Comparison of ENCODE assay signal across 20 cellular contexts in genomic region chr4:2804449-2804972, GRCh38. TPM values are rescaled to one million over a fixed set of nuclear protein-coding genes. Genes with fewer than 3 reads are reported as not detected.
DNase-seq lines count a peak whose midpoint lies in the region; ATAC-seq and TF ChIP-seq lines count a peak whose summit lies in the region.
"Had no signal": no experiment of that assay in that cellular context is flagged by ENCODE, and none has a peak within 500 bp of the region (broad histone marks: within the 10 kb centered on the region; RNA-seq: fewer than 3 reads in every experiment).

No MANE protein-coding gene starts in this region.

- H4K20me1 ChIP-seq in mammary epithelial cell (ENCODE audit: insufficient read depth, low read length): no peaks in the 10 kb centered on the region
- peaks cover 5% of the 10 kb centered on the region for H4K20me1 ChIP-seq in osteoblast (ENCODE audit: insufficient read depth, low read length)

- H3K79me2 ChIP-seq in mammary epithelial cell (ENCODE audit: insufficient read depth, low read length) (no peaks in the 10 kb centered on the region), osteoblast (ENCODE audit: insufficient read depth, low read length) (peaks cover 69% of the 10 kb centered on the region)

- in situ Hi-C loops in mammary epithelial cell (cut with MboI; ENCODE audit: low sequenced_read_pairs in 2 of 2): no loop called here

- H3K36me3 Mint-ChIP-seq in MCF 10A (ENCODE audit: insufficient read depth, unreplicated experiment): no peaks in the 10 kb centered on the region
- no peaks in the 10 kb centered on the region for H3K36me3 Mint-ChIP-seq in activated T-cell treated with anti-CD3 and anti-CD28 coated beads, Interleukin-2, amount 50 U/mL, for 4 hours (ENCODE audit: insufficient read depth)
- H3K36me3 Mint-ChIP-seq: mesothelial cell of epicardium had no signal

- H3K4me3 ChIP-seq in mammary epithelial cell (replicated peaks in 1 of 3; ENCODE audit: insufficient read depth in 1 of 3, low read depth in 2 of 3, low read length in 3 of 3) (no peak overlapping the region), left ventricle myocardium inferior (no peak overlapping the region), osteoblast (ENCODE audit: insufficient read depth, low read length) (no peak overlapping the region), aorta (ENCODE audit: low read length in 2 of 2) (no peak overlapping the region)
- H3K4me3 ChIP-seq: GM12878, right lobe of liver, SJCRH30 had no signal

- H3K27ac Mint-ChIP-seq in MCF 10A (ENCODE audit: low read depth, unreplicated experiment): peak overlapping the region; percentile 42
- H3K27ac Mint-ChIP-seq: activated T-helper 17 cell treated with anti-CD3 and anti-CD28 coated beads, Interleukin-2, amount 50 U/mL, for 72 hours; HFFc6; mesothelial cell of epicardium had no signal

- no peak for ATAC-seq in aorta (ENCODE audit: low FRiP score)
- no peak for ATAC-seq in GM19351 (IDR thresholded peaks at IDR 0.05; ENCODE audit: unreplicated experiment)
- no peak for ATAC-seq in activated T-cell treated with anti-CD3 and anti-CD28 coated beads, Interleukin-2, amount 50 U/mL, for 4 hours
- ATAC-seq: activated T-helper 17 cell treated with anti-CD3 and anti-CD28 coated beads, Interleukin-2, amount 50 U/mL, for 72 hours; GM12878 had no signal

- H3K4me1 ChIP-seq in mammary epithelial cell (ENCODE audit: insufficient read depth, low read length) (peaks cover 16% of the 10 kb centered on the region), left ventricle myocardium inferior (peaks cover 94% of the 10 kb centered on the region), osteoblast (ENCODE audit: insufficient read depth, low read length) (peaks cover 21% of the 10 kb centered on the region), aorta (ENCODE audit: control insufficient read depth in 1 of 2, insufficient read depth in 2 of 2, low read length in 2 of 2) (no peaks in the 10 kb centered on the region)

- CTCF ChIA-PET in MCF 10A (lab: Yijun Ruan, JAX) (no interaction called here), mammary epithelial cell (lab: Charles Lee; ENCODE audit: low non-redundant PET) (no interaction called here)

- H3K9me3 ChIP-seq in mammary epithelial cell (replicated peaks; ENCODE audit: insufficient read depth, low read length) (no peaks in the 10 kb centered on the region), left ventricle myocardium inferior (replicated peaks) (no peaks in the 10 kb centered on the region), osteoblast (ENCODE audit: low read depth, low read length) (no peaks in the 10 kb centered on the region), aorta (ENCODE audit: control insufficient read depth, low read length) (no peaks in the 10 kb centered on the region)
- H3K9me3 ChIP-seq: right lobe of liver, SJCRH30 had no signal

- H3K4me2 ChIP-seq in mammary epithelial cell (ENCODE audit: insufficient read depth, low read depth, low read length) (no peak overlapping the region), osteoblast (ENCODE audit: insufficient read depth, low read length) (no peak overlapping the region)

- intact Hi-C loops in MCF 10A (cut with micrococcal nuclease) (no loop called here), mammary epithelial cell (cut with micrococcal nuclease) (no loop called here), left ventricle myocardium inferior (cut with micrococcal nuclease) (no loop called here), aorta (cut with DNase I) (no loop called here)

- H3K36me3 ChIP-seq in mammary epithelial cell (ENCODE audit: insufficient read depth, low read length) (no peaks in the 10 kb centered on the region), left ventricle myocardium inferior (no peaks in the 10 kb centered on the region), osteoblast (ENCODE audit: insufficient read depth, low read length) (no peaks in the 10 kb centered on the region), aorta (ENCODE audit: control insufficient read depth in 1 of 2, insufficient read depth in 2 of 2, low read length in 1 of 2) (no peaks in the 10 kb centered on the region)
- H3K36me3 ChIP-seq: right lobe of liver, SJCRH30 had no signal

- H2AFZ ChIP-seq in mammary epithelial cell (ENCODE audit: low read depth, low read length) (no peak overlapping the region), osteoblast (ENCODE audit: low read length) (no peak overlapping the region)

- WGBS in mammary epithelial cell (ENCODE audit: low coverage, missing lambda C conversion rate): 80% methylated on average over 8 of the region's 10 CpGs
- 94 to 95% methylated on average over 10 of the region's 10 CpGs for WGBS in aorta, 2 donors

- no peaks in the 10 kb centered on the region for H3K9me3 Mint-ChIP-seq in MCF 10A (ENCODE audit: unreplicated experiment)
- H3K9me3 Mint-ChIP-seq in activated T-cell treated with anti-CD3 and anti-CD28 coated beads, Interleukin-2, amount 50 U/mL, for 4 hours: no peaks in the 10 kb centered on the region
- H3K9me3 Mint-ChIP-seq: activated T-helper 17 cell treated with anti-CD3 and anti-CD28 coated beads, Interleukin-2, amount 50 U/mL, for 72 hours; central memory CD8-positive, alpha-beta T cell; HFFc6; mesothelial cell of epicardium had no signal

- no peak overlapping the region for H3K27ac ChIP-seq in mammary epithelial cell (ENCODE audit: insufficient read depth, low read depth, low read length)
- peak overlapping the region; percentile 89 for H3K27ac ChIP-seq in left ventricle myocardium inferior (replicated peaks)
- H3K27ac ChIP-seq in osteoblast (ENCODE audit: low read depth, low read length): no peak overlapping the region
- H3K27ac ChIP-seq in aorta (ENCODE audit: low read depth in 1 of 2, low read length in 2 of 2): no peak overlapping the region
- H3K27ac ChIP-seq: right lobe of liver, SJCRH30 had no signal

- H3K27me3 Mint-ChIP-seq in MCF 10A (ENCODE audit: insufficient read depth, unreplicated experiment): no peaks in the 10 kb centered on the region
- no peaks in the 10 kb centered on the region for H3K27me3 Mint-ChIP-seq in activated T-cell treated with anti-CD3 and anti-CD28 coated beads, Interleukin-2, amount 50 U/mL, for 4 hours (ENCODE audit: low read depth)
- H3K27me3 Mint-ChIP-seq: activated T-helper 17 cell treated with anti-CD3 and anti-CD28 coated beads, Interleukin-2, amount 50 U/mL, for 72 hours; central memory CD8-positive, alpha-beta T cell had no signal

- dilution Hi-C loops in mammary epithelial cell (cut with HindIII; ENCODE audit: low sequenced_read_pairs): no loop called here

- peaks cover 42% of the 10 kb centered on the region for H3K4me1 Mint-ChIP-seq in MCF 10A (ENCODE audit: insufficient read depth, unreplicated experiment)
- peaks cover 27% of the 10 kb centered on the region for H3K4me1 Mint-ChIP-seq in activated T-cell treated with anti-CD3 and anti-CD28 coated beads, Interleukin-2, amount 50 U/mL, for 4 hours (ENCODE audit: low read depth)

- DNase-seq in MCF 10A (ENCODE audit: unreplicated experiment) (no peak), mammary epithelial cell (no peak), left ventricle myocardium inferior (peak; percentile 13), osteoblast (ENCODE audit: insufficient read length, low spot score, missing footprints) (peak; percentile 79), aorta (peak; percentile 46 to 61)
- DNase-seq in effector CD8-positive, alpha-beta T cell (lab: John Stamatoyannopoulos, UW): no peak
- DNase-seq in activated T-cell treated with anti-CD3 and anti-CD28 coated beads, Interleukin-2, amount 50 U/mL, for 4 hours: no peak
- DNase-seq: activated CD4-positive, alpha-beta T cell treated with anti-CD3 and anti-CD28 coated beads for 1 hour; effector CD4-positive, alpha-beta T cell; GF-D8; HFFc6; NCI-H1417; SJCRH30; stimulated activated CD4-positive, alpha-beta T cell treated with anti-CD3 and anti-CD28 coated beads, Interleukin-1b, Interleukin-23, amount 100 ng/mL, for 48 hours had no signal

- POLR2A ChIA-PET in MCF 10A (lab: Yijun Ruan, JAX): interaction anchor here (1.7 kb wide), 1 partner anchor 9 kb away, joined by 7 read pairs; no protein-coding TSS in a partner anchor

- TF ChIP-seq CTCF in MCF 10A (IDR thresholded peaks at IDR 0.05; ENCODE audit: unreplicated experiment): no peak
- TF ChIP-seq CTCF in mammary epithelial cell (conservative IDR thresholded peaks at IDR 0.05 in 1 of 2, IDR thresholded peaks at IDR 0.05 in 1 of 2; ENCODE audit: extremely low read depth in 1 of 2, insufficient read depth in 1 of 2, low read depth in 1 of 2, low read length in 2 of 2): no peak
- no peak for TF ChIP-seq CTCF in left ventricle myocardium inferior (IDR thresholded peaks at IDR 0.05; ENCODE audit: borderline replicate concordance)
- TF ChIP-seq CTCF in osteoblast (IDR thresholded peaks at IDR 0.05; ENCODE audit: extremely low read depth, low read depth, low read length): no peak

- BruUV-seq in MCF 10A (replicated peaks; lab: Mats Ljungman, UMichigan) (no TSS peak), mammary epithelial cell (replicated peaks; lab: Mats Ljungman, UMichigan) (no TSS peak)

- H3K9ac ChIP-seq in mammary epithelial cell (ENCODE audit: insufficient read depth, low read length): no peak overlapping the region

- no peaks in the 10 kb centered on the region for H3K27me3 ChIP-seq in mammary epithelial cell (ENCODE audit: insufficient read depth, low read length)
- H3K27me3 ChIP-seq in left ventricle myocardium inferior (ENCODE audit: low read depth): no peaks in the 10 kb centered on the region
- no peaks in the 10 kb centered on the region for H3K27me3 ChIP-seq in osteoblast (ENCODE audit: insufficient read depth, low read length)
- H3K27me3 ChIP-seq in aorta (ENCODE audit: control insufficient read depth in 1 of 2, insufficient read depth in 2 of 2, low read length in 1 of 2): no peaks in the 10 kb centered on the region
- H3K27me3 ChIP-seq: right lobe of liver, SJCRH30 had no signal

- H3K4me3 Mint-ChIP-seq in MCF 10A (ENCODE audit: unreplicated experiment): no peak overlapping the region
- no peak overlapping the region for H3K4me3 Mint-ChIP-seq in activated T-cell treated with anti-CD3 and anti-CD28 coated beads, Interleukin-2, amount 50 U/mL, for 4 hours
- H3K4me3 Mint-ChIP-seq: activated T-helper 17 cell treated with anti-CD3 and anti-CD28 coated beads, Interleukin-2, amount 50 U/mL, for 72 hours; central memory CD8-positive, alpha-beta T cell; HFFc6; mesothelial cell of epicardium had no signal

RNA-seq across cellular contexts. Expression of gene SH3BP2, which starts 11.6 kb away (rescaled TPM):
- total RNA-seq in MCF 10A (2022): 48.4 and 57.9 TPM in 2 replicates
- total RNA-seq in mammary epithelial cell: 10 to 100 TPM; 14.4 to 26.7 TPM
- 8.4 TPM for polyA plus RNA-seq in mammary epithelial cell
- polyA minus RNA-seq in mammary epithelial cell: 12.4 TPM
- total RNA-seq in left ventricle myocardium inferior: 24.7 TPM
- total RNA-seq in osteoblast: 26.4 and 28.0 TPM in 2 replicates
- 10 to 100 TPM; 47.8 to 75.4 TPM for total RNA-seq in aorta
- 10 to 100 TPM in 1 of 2 donors, 1 to 10 TPM in 1; 6.2 to 13.8 TPM for polyA plus RNA-seq in aorta
- total RNA-seq in activated T-cell treated with anti-CD3 and anti-CD28 coated beads, Interleukin-2, amount 50 U/mL, for 4 hours: 10 to 100 TPM; 72.2 to 77.9 (median 76.7) TPM

RNA-seq across cellular contexts. Expression of gene ADD1, which starts 39.1 kb away (rescaled TPM):
- total RNA-seq in MCF 10A (2022) (131 and 161 TPM in 2 replicates), mammary epithelial cell (100 to 1,000 TPM; 112 to 167 TPM), left ventricle myocardium inferior (212 TPM), osteoblast (200 and 204 TPM in 2 replicates), aorta (100 to 1,000 TPM; 305 to 351 TPM)
- polyA plus RNA-seq in mammary epithelial cell (94.4 TPM), aorta (100 to 1,000 TPM in 1 of 2 donors, 10 to 100 TPM in 1; 98.3 to 263 TPM)
- 232 TPM for polyA minus RNA-seq in mammary epithelial cell
- 100 to 1,000 TPM; 147 to 175 (median 153) TPM for total RNA-seq in activated T-cell treated with anti-CD3 and anti-CD28 coated beads, Interleukin-2, amount 50 U/mL, for 4 hours

RNA-seq across cellular contexts. Expression of gene TNIP2, which starts 48.4 kb away (rescaled TPM):
- total RNA-seq in MCF 10A (2022) (40.5 and 46.1 TPM in 2 replicates), mammary epithelial cell (10 to 100 TPM; 21.8 to 32.5 TPM), left ventricle myocardium inferior (19.4 TPM), osteoblast (37.7 and 44.9 TPM in 2 replicates), aorta (10 to 100 TPM; 37.4 to 39.4 TPM)
- polyA plus RNA-seq in mammary epithelial cell (22.9 TPM), aorta (10 to 100 TPM; 37.2 to 43.8 TPM)
- polyA minus RNA-seq in mammary epithelial cell: 10.9 TPM
- 100 to 1,000 TPM in 2 of 3 donors, 10 to 100 TPM in 1; 95.4 to 116 (median 101) TPM for total RNA-seq in activated T-cell treated with anti-CD3 and anti-CD28 coated beads, Interleukin-2, amount 50 U/mL, for 4 hours

Comparison
In these comparisons a context has a peak if more than half of its experiments do, and no peak if none do; other contexts are left out.
1. DNase-seq: peak in left ventricle myocardium inferior (single experiment), osteoblast (single experiment) and aorta (2 of 2); none in MCF 10A (single experiment), mammary epithelial cell (single experiment), effector CD8-positive, alpha-beta T cell (single experiment) and activated T-cell treated with anti-CD3 and anti-CD28 coated beads, Interleukin-2, amount 50 U/mL, for 4 hours (single experiment).